8 cellular contexts compared by ENCODE assay signal in genomic region chr6:14118091-14118439, GRCh38. TPM values are rescaled to one million over a fixed set of nuclear protein-coding genes. Genes with fewer than 3 reads are reported as not detected.
DNase-seq lines count a peak whose midpoint lies in the region; ATAC-seq and TF ChIP-seq lines count a peak whose summit lies in the region.

No MANE protein-coding gene starts in this region.

- peaks cover 1 to 13% (median 10%) of the 10 kb centered on the region in 3 donors for H3K27me3 Mint-ChIP-seq in CD14-positive monocyte (ENCODE audit: low read depth in 3 of 3)
- no peaks in the 10 kb centered on the region for H3K27me3 Mint-ChIP-seq in central memory CD8-positive, alpha-beta T cell
- peaks cover 0 to 4% (median 0%) of the 10 kb centered on the region in 3 donors for H3K27me3 Mint-ChIP-seq in naive B cell

- H3K9me3 Mint-ChIP-seq in CD14-positive monocyte (peaks cover 0 to 5% (median 4%) of the 10 kb centered on the region in 7 donors), naive B cell (peaks cover 0 to 6% (median 0%) of the 10 kb centered on the region in 7 donors)
- H3K9me3 Mint-ChIP-seq in central memory CD8-positive, alpha-beta T cell, result no peaks in the 10 kb centered on the region

- peak overlapping the region; percentile 93 to 96 (median 95) for H3K27ac Mint-ChIP-seq in CD14-positive monocyte
- H3K27ac Mint-ChIP-seq in central memory CD8-positive, alpha-beta T cell (ENCODE audit: low read depth), result peak overlapping the region; percentile 99
- H3K27ac Mint-ChIP-seq in naive B cell, result peak overlapping the region; percentile 97 to 100 (median 99)

- DNase-seq in CD14-positive monocyte (ENCODE audit: low spot score), result no peak
- no peak for DNase-seq in central memory CD8-positive, alpha-beta T cell (ENCODE audit: low spot score in 2 of 2)
- no peak for DNase-seq in naive B cell
- no peak for DNase-seq in GM03348 (ENCODE audit: low spot score)
- DNase-seq in stimulated activated CD4-positive, alpha-beta T cell treated with anti-CD3 and anti-CD28 coated beads, Interleukin-2, amount 100 ng/mL, for 24 hours, result no peak
- no peak for DNase-seq in MV-4-11 (lab: John Stamatoyannopoulos, UW)

- intact Hi-C loops in CD14-positive monocyte (cut with micrococcal nuclease), result no loop called here

- peaks cover 45% of the 10 kb centered on the region for H3K4me1 Mint-ChIP-seq in CD14-positive monocyte
- peaks cover 37% of the 10 kb centered on the region for H3K4me1 Mint-ChIP-seq in central memory CD8-positive, alpha-beta T cell
- peaks cover 42 to 60% (median 55%) of the 10 kb centered on the region in 3 donors for H3K4me1 Mint-ChIP-seq in naive B cell

- no peak for TF ChIP-seq CTCF in CD14-positive monocyte (IDR thresholded peaks at IDR 0.05)

- peak; percentile 8 for ATAC-seq in HG03457 (IDR thresholded peaks at IDR 0.05; ENCODE audit: unreplicated experiment)
- ATAC-seq in central memory CD8-positive, alpha-beta T cell (replicated peaks; ENCODE audit: extremely low read depth, poor library complexity, severe bottlenecking), result peak; percentile 10
- no peak for ATAC-seq in naive B cell (ENCODE audit: low read depth in 2 of 2)
- ATAC-seq in HG03571 (IDR thresholded peaks at IDR 0.05; ENCODE audit: unreplicated experiment), result no peak

- H3K36me3 Mint-ChIP-seq in CD14-positive monocyte, result peaks cover 26 to 44% of the 10 kb centered on the region in 2 donors
- peaks cover 23% of the 10 kb centered on the region for H3K36me3 Mint-ChIP-seq in central memory CD8-positive, alpha-beta T cell (ENCODE audit: insufficient read depth)
- peaks cover 27 to 33% of the 10 kb centered on the region in 2 donors for H3K36me3 Mint-ChIP-seq in naive B cell

- H3K4me3 Mint-ChIP-seq in CD14-positive monocyte (peak overlapping the region; percentile 97 to 99), naive B cell (peak overlapping the region; percentile 94 to 99 (median 98))
- peak overlapping the region; percentile 98 for H3K4me3 Mint-ChIP-seq in central memory CD8-positive, alpha-beta T cell

RNA-seq across cellular contexts. Expression of gene CD83, which starts 0.5 kb away (rescaled TPM):
- polyA plus RNA-seq in CD14-positive monocyte, result 10 to 100 TPM; 74.5 to 84.7 TPM
- 100 to 1,000 TPM in 4 of 6 donors, 10 to 100 TPM in 2; 57.0 to 622 (median 209) TPM for polyA plus RNA-seq in naive B cell (ENCODE audit: low read depth in 6 of 6)

Comparison
In these comparisons a context has a peak if more than half of its experiments do, and no peak if none do; other contexts are left out.
1. ATAC-seq: peak in HG03457 (single experiment) and central memory CD8-positive, alpha-beta T cell (single experiment); none in naive B cell (0 of 2) and HG03571 (single experiment).
2. Peak in every context shown above with its lines, with median percentiles within 50 percentile points of each other: H3K27ac Mint-ChIP-seq and H3K4me3 Mint-ChIP-seq.